3 cellular contexts compared by ENCODE assay signal in genomic region chr17:43511199-43511598, GRCh38. TPM values are rescaled to one million over a fixed set of nuclear protein-coding genes. Genes with fewer than 3 reads are reported as not detected.
"Had no signal": no experiment of that assay in that cellular context is flagged by ENCODE, and none has a peak within 500 bp of the region (broad histone marks: within the 10 kb centered on the region; RNA-seq: fewer than 3 reads in every experiment).

No MANE protein-coding gene starts in this region.

RNA-seq across cellular contexts. Expression of gene ETV4, which starts 34.9 kb away (rescaled TPM):
- total RNA-seq: mononuclear cell had no signal
- polyA plus RNA-seq: immature natural killer cell; naive thymus-derived CD4-positive, alpha-beta T cell had no signal
